15 cellular contexts compared by ENCODE assay signal in the genomic region with DNA sequence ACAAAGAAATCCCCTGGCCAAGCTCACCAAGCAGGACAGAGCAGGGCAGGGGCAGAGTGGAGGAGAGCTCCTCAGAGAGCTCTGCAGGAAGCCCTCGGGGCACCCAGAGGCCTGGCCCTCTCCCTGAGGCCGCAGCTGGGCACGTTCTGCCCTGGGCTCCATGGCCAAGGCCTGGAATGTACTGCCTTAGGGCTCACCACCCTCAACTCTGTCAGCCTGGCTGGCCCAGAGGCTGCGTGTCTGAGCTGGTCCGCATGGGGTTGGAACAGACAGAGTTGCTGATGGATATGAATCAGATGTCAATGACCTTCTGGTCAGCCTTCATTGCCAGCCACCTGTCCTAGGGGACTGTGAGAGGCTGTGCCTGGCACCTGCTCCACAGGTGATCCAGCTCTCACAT. TPM values are rescaled to one million over a fixed set of nuclear protein-coding genes. Genes with fewer than 3 reads are reported as not detected.
DNase-seq lines count a peak whose midpoint lies in the region; ATAC-seq, FAIRE-seq and TF ChIP-seq lines count a peak whose summit lies in the region.
"Had no signal": no experiment of that assay in that cellular context is flagged by ENCODE, and none has a peak within 500 bp of the region (broad histone marks: within the 10 kb centered on the region; RNA-seq: fewer than 3 reads in every experiment).

No MANE protein-coding gene starts in this region.

- no peak for FAIRE-seq in bronchial epithelial cell (lab: Jason Lieb, UNC)
- FAIRE-seq: D721Med had no signal

- ATAC-seq in Right ventricle myocardium inferior = peak; percentile 47

- H3K4me3 Mint-ChIP-seq in activated T-cell treated with anti-CD3 and anti-CD28 coated beads, Interleukin-2, amount 50 U/mL, for 24 hours = no peak overlapping the region
- H3K4me3 Mint-ChIP-seq: activated naive CD4-positive, alpha-beta T cell treated with anti-CD3 and anti-CD28 coated beads for 36 hours had no signal

- no peak for DNase-seq in Right ventricle myocardium inferior (ENCODE audit: missing footprints)
- DNase-seq in right atrium auricular region (ENCODE audit: low spot score) = no peak
- DNase-seq in bronchial epithelial cell (ENCODE audit: low read depth) = peak; percentile 76
- DNase-seq in left kidney (ENCODE audit: low read depth, low spot score) = peak; percentile 15
- no peak for DNase-seq in NCI-H2107 (lab: John Stamatoyannopoulos, UW)
- DNase-seq in cerebellar nuclear complex (lab: John Stamatoyannopoulos, UW) = no peak
- no peak for DNase-seq in A673 (ENCODE audit: low spot score)
- DNase-seq in activated T-cell treated with anti-CD3 and anti-CD28 coated beads, Interleukin-2, amount 50 U/mL, for 24 hours = no peak
- DNase-seq: activated naive CD4-positive, alpha-beta T cell treated with anti-CD3 and anti-CD28 coated beads for 36 hours; colonic mucosa; NCI-H345; stimulated activated CD4-positive, alpha-beta T cell treated with anti-CD3 and anti-CD28 coated beads, Interleukin-12 subunit alpha, Interleukin-12 subunit beta, amount 100 ng/mL, for 4 hours; transverse colon had no signal

- intact Hi-C loops in Right ventricle myocardium inferior (cut with DNase I) (no loop called here), A673 (cut with micrococcal nuclease; ENCODE audit: unreplicated experiment) (no loop called here)

- no TSS peak for BruUV-seq in A673 (replicated peaks; lab: Mats Ljungman, UMichigan)

- H3K27ac ChIP-seq in right atrium auricular region = no peak overlapping the region
- no peak overlapping the region for H3K27ac ChIP-seq in A673 (ENCODE audit: low read depth, low read length, poor library complexity, severe bottlenecking)
- H3K27ac ChIP-seq: colonic mucosa, neutrophil, transverse colon had no signal

- H3K4me1 ChIP-seq in right atrium auricular region = peaks cover 0 to 44% of the 10 kb centered on the region in 2 donors
- peaks cover 25% of the 10 kb centered on the region for H3K4me1 ChIP-seq in A673 (ENCODE audit: insufficient read depth, low read length, poor library complexity, severe bottlenecking)
- H3K4me1 ChIP-seq: colonic mucosa had no signal

- TF ChIP-seq CTCF in right atrium auricular region (IDR thresholded peaks at IDR 0.05) (no peak), bronchial epithelial cell (IDR thresholded peaks at IDR 0.05; ENCODE audit: insufficient read depth, low read length, severe bottlenecking) (no peak), A673 (conservative IDR thresholded peaks at IDR 0.05; ENCODE audit: low read depth, low read length) (no peak)

- H3K9me3 ChIP-seq in right atrium auricular region = no peaks in the 10 kb centered on the region
- no peaks in the 10 kb centered on the region for H3K9me3 ChIP-seq in A673 (ENCODE audit: low read depth, low read length, poor library complexity, severe bottlenecking)
- H3K9me3 ChIP-seq: colonic mucosa, neutrophil, transverse colon had no signal

- no peaks in the 10 kb centered on the region for H3K36me3 ChIP-seq in right atrium auricular region
- H3K36me3 ChIP-seq in bronchial epithelial cell (ENCODE audit: control insufficient read depth, insufficient read depth, low read length) = no peaks in the 10 kb centered on the region
- no peaks in the 10 kb centered on the region for H3K36me3 ChIP-seq in A673 (ENCODE audit: insufficient read depth, low read length, poor library complexity, severe bottlenecking)
- H3K36me3 ChIP-seq: colonic mucosa, neutrophil, transverse colon had no signal

- no peak overlapping the region for H3K4me3 ChIP-seq in right atrium auricular region
- H3K4me3 ChIP-seq in bronchial epithelial cell (ENCODE audit: low read depth, low read length) = no peak overlapping the region
- H3K4me3 ChIP-seq in A673 (ENCODE audit: low read depth, low read length, poor library complexity, severe bottlenecking) = no peak overlapping the region
- H3K4me3 ChIP-seq: colonic mucosa, transverse colon had no signal

- CTCF ChIA-PET in A673 (lab: Charles Lee) = no interaction called here

- no peak overlapping the region for H3K27ac Mint-ChIP-seq in activated T-cell treated with anti-CD3 and anti-CD28 coated beads, Interleukin-2, amount 50 U/mL, for 24 hours
- H3K27ac Mint-ChIP-seq: activated naive CD4-positive, alpha-beta T cell treated with anti-CD3 and anti-CD28 coated beads for 36 hours had no signal

- H3K4me1 Mint-ChIP-seq in activated T-cell treated with anti-CD3 and anti-CD28 coated beads, Interleukin-2, amount 50 U/mL, for 24 hours (ENCODE audit: low read depth) = peaks cover 17% of the 10 kb centered on the region

- no peaks in the 10 kb centered on the region for H3K27me3 Mint-ChIP-seq in activated T-cell treated with anti-CD3 and anti-CD28 coated beads, Interleukin-2, amount 50 U/mL, for 24 hours

- no peaks in the 10 kb centered on the region for H3K9me3 Mint-ChIP-seq in activated T-cell treated with anti-CD3 and anti-CD28 coated beads, Interleukin-2, amount 50 U/mL, for 24 hours
- H3K9me3 Mint-ChIP-seq: activated naive CD4-positive, alpha-beta T cell treated with anti-CD3 and anti-CD28 coated beads for 36 hours had no signal

- H3K36me3 Mint-ChIP-seq in activated T-cell treated with anti-CD3 and anti-CD28 coated beads, Interleukin-2, amount 50 U/mL, for 24 hours (ENCODE audit: low read depth) = no peaks in the 10 kb centered on the region

- POLR2A ChIA-PET in A673 (lab: Charles Lee; ENCODE audit: low non-redundant PET) = no interaction called here

- H3K27me3 ChIP-seq in right atrium auricular region = no peaks in the 10 kb centered on the region
- H3K27me3 ChIP-seq in bronchial epithelial cell (ENCODE audit: control insufficient read depth, insufficient read depth, low read length) = peaks cover 14% of the 10 kb centered on the region
- no peaks in the 10 kb centered on the region for H3K27me3 ChIP-seq in A673 (replicated peaks; ENCODE audit: insufficient read depth, low read depth, low read length, poor library complexity)
- H3K27me3 ChIP-seq: neutrophil, transverse colon had no signal

RNA-seq across cellular contexts. Expression of gene PCMTD2, which starts 33.3 kb away (rescaled TPM):
- total RNA-seq in Right ventricle myocardium inferior = 71.0 TPM
- 100 to 1,000 TPM in 1 of 2 donors, 10 to 100 TPM in 1; 83.3 to 180 TPM for total RNA-seq in right atrium auricular region
- total RNA-seq in bronchial epithelial cell = 19.0 and 26.9 TPM in 2 replicates
- 57.1 and 68.9 TPM in 2 replicates for total RNA-seq in A673 (2021)

RNA-seq across cellular contexts. Expression of gene MYT1, which starts 58.0 kb away (rescaled TPM):
- total RNA-seq in Right ventricle myocardium inferior = 0.16 TPM
- under 1 TPM in 1 of 2 donors, not detected in 1; 0.15 TPM for total RNA-seq in right atrium auricular region
- total RNA-seq in bronchial epithelial cell = not detected in 2 replicates
- total RNA-seq in A673 (2021) = not detected in 2 replicates

Comparison
In these comparisons a context has a peak if more than half of its experiments do, and no peak if none do; other contexts are left out.
1. DNase-seq: peak in bronchial epithelial cell (single experiment) and left kidney (single experiment); none in Right ventricle myocardium inferior (single experiment), right atrium auricular region (single experiment), NCI-H2107 (single experiment), cerebellar nuclear complex (0 of 2), A673 (single experiment) and activated T-cell treated with anti-CD3 and anti-CD28 coated beads, Interleukin-2, amount 50 U/mL, for 24 hours (single experiment).